In the genomic region with DNA sequence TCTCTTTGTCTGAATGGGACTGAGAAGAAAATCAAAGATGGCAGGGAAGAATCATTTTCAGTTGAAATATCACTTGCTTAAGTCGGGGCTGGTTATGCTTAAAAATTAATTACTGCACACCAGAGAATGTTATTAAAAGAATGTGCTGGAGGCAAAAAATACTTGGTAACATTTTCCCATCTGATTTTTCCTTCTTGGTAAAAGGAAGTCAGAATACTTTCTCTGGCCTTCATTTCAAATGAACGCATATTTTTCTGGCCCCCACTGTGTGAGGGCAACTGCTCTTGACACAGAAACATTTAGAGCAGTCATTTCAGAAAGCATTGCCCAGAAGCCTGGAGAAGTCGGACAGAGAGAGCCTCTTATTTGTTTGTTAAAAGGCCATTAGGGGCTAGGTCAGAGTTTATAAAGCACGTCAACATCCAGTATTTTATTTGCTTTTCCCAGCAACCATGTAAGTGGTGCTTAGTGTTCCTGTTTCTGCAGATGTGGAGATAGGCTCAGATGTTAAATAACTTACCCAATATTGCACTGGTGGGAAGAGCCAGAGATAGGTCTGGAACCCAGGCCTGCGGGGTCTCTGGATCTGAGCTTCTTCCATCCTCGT, we compare ENCODE assay signal across 32 cellular contexts. TPM values are rescaled to one million over a fixed set of nuclear protein-coding genes. Genes with fewer than 3 reads are reported as not detected.
DNase-seq lines count a peak whose midpoint lies in the region; ATAC-seq and TF ChIP-seq lines count a peak whose summit lies in the region.
"Had no signal": no experiment of that assay in that cellular context is flagged by ENCODE, and none has a peak within 500 bp of the region (broad histone marks: within the 10 kb centered on the region; RNA-seq: fewer than 3 reads in every experiment).

No MANE protein-coding gene starts in this region.

- DNase-seq in breast epithelium (ENCODE audit: low spot score in 2 of 2), result no peak
- no peak for DNase-seq in MCF 10A (ENCODE audit: unreplicated experiment)
- DNase-seq in astrocyte of the spinal cord (ENCODE audit: low read depth, low spot score), result peak; percentile 5
- DNase-seq in mucosa of descending colon, result no peak
- DNase-seq in type B pancreatic cell (ENCODE audit: extremely low spot score, unreplicated experiment), result no peak
- DNase-seq in uterus, result no peak
- no peak for DNase-seq in KBM-7
- no peak for DNase-seq in NCI-H446 (lab: John Stamatoyannopoulos, UW)
- DNase-seq: activated B cell treated with CpG ODN at 0.5 μM for 24 hours; activated CD4-positive, alpha-beta T cell treated with anti-CD3 and anti-CD28 coated beads, Interleukin-2, amount 50 U/mL, for 1 hour; activated naive CD8-positive, alpha-beta T cell treated with anti-CD3 and anti-CD28 coated beads, Interleukin-2, amount 50 U/mL, for 24 hours; activated T-cell treated with anti-CD3 and anti-CD28 coated beads, Interleukin-2, amount 50 U/mL, for 24 hours; CD4-positive, alpha-beta memory T cell; cerebellar nuclear complex; kidney glomerular epithelial cell; lower lobe of right lung; MM.1S; NCI-H1105 treated with DMSO at 0.1 percent for 48 hours; NCI-H2029; NCI-H226; NCI-H774; Peyer's patch; right cardiac atrium; SIG-M5; stimulated activated CD8-positive, alpha-beta memory T cell treated with anti-CD3 and anti-CD28 coated beads, Interleukin-4, amount 100 ng/mL, for 48 hours; stimulated activated naive CD8-positive, alpha-beta T cell treated with anti-CD3 and anti-CD28 coated beads, Interleukin-15, amount 100 ng/mL, for 72 hours; thyroid gland had no signal

- no TSS peak for BruUV-seq in MCF 10A (replicated peaks; lab: Mats Ljungman, UMichigan)

- intact Hi-C loops in breast epithelium (cut with DNase I; ENCODE audit: low total_unique reads) (no loop called here), MCF 10A (cut with micrococcal nuclease) (no loop called here), mucosa of descending colon (cut with DNase I, micrococcal nuclease) (no loop called here), uterus (cut with DNase I; ENCODE audit: low total_unique reads) (no loop called here)

- H3K4me1 Mint-ChIP-seq in MCF 10A (ENCODE audit: insufficient read depth, unreplicated experiment), result no peaks in the 10 kb centered on the region
- H3K4me1 Mint-ChIP-seq in type B pancreatic cell (ENCODE audit: unreplicated experiment), result peaks cover 29% of the 10 kb centered on the region
- H3K4me1 Mint-ChIP-seq: activated B cell treated with CpG ODN at 0.5 μM for 24 hours; CD4-positive, alpha-beta memory T cell had no signal

- H3K27me3 ChIP-seq in breast epithelium, result no peaks in the 10 kb centered on the region
- no peaks in the 10 kb centered on the region for H3K27me3 ChIP-seq in uterus
- H3K27me3 ChIP-seq: gastroesophageal sphincter, Peyer's patch, thyroid gland had no signal

- H3K4me1 ChIP-seq in breast epithelium, result peaks cover 8 to 19% of the 10 kb centered on the region in 2 donors
- H3K4me1 ChIP-seq in mucosa of descending colon (ENCODE audit: low read depth), result no peaks in the 10 kb centered on the region
- no peaks in the 10 kb centered on the region for H3K4me1 ChIP-seq in uterus
- H3K4me1 ChIP-seq: gastroesophageal sphincter, lower lobe of right lung, Peyer's patch, thyroid gland had no signal

- H3K36me3 Mint-ChIP-seq in MCF 10A (ENCODE audit: insufficient read depth, unreplicated experiment) (no peaks in the 10 kb centered on the region), type B pancreatic cell (peaks cover 39% of the 10 kb centered on the region)

- H3K36me3 ChIP-seq in breast epithelium (no peaks in the 10 kb centered on the region), mucosa of descending colon (ENCODE audit: low read depth) (no peaks in the 10 kb centered on the region), uterus (no peaks in the 10 kb centered on the region)
- H3K36me3 ChIP-seq: lower lobe of right lung, Peyer's patch, thyroid gland had no signal

- H3K27ac ChIP-seq in breast epithelium (peak overlapping the region; percentile 59 to 84), uterus (no peak overlapping the region)
- H3K27ac ChIP-seq: gastroesophageal sphincter, lower lobe of right lung, Peyer's patch, thyroid gland had no signal

- ATAC-seq in mucosa of descending colon, result peak; percentile 14
- ATAC-seq: activated naive CD8-positive, alpha-beta T cell treated with anti-CD3 and anti-CD28 coated beads, Interleukin-2, amount 50 U/mL, for 24 hours; gastroesophageal sphincter; K562; lower lobe of right lung; right cardiac atrium; stimulated activated naive CD8-positive, alpha-beta T cell treated with anti-CD3 and anti-CD28 coated beads, Interleukin-15, amount 100 ng/mL, for 72 hours had no signal

- H3K27ac Mint-ChIP-seq in MCF 10A (ENCODE audit: low read depth, unreplicated experiment), result no peak overlapping the region
- peak overlapping the region; percentile 55 for H3K27ac Mint-ChIP-seq in type B pancreatic cell
- H3K27ac Mint-ChIP-seq: activated B cell treated with CpG ODN at 0.5 μM for 24 hours; activated naive CD8-positive, alpha-beta T cell treated with anti-CD3 and anti-CD28 coated beads, Interleukin-2, amount 50 U/mL, for 24 hours; activated T-cell treated with anti-CD3 and anti-CD28 coated beads, Interleukin-2, amount 50 U/mL, for 24 hours; stimulated activated naive CD8-positive, alpha-beta T cell treated with anti-CD3 and anti-CD28 coated beads, Interleukin-15, amount 100 ng/mL, for 72 hours had no signal

- H3K27me3 Mint-ChIP-seq in MCF 10A (ENCODE audit: insufficient read depth, unreplicated experiment) (peaks cover 35% of the 10 kb centered on the region), type B pancreatic cell (no peaks in the 10 kb centered on the region)
- H3K27me3 Mint-ChIP-seq: activated B cell treated with CpG ODN at 0.5 μM for 24 hours; activated T-cell treated with anti-CD3 and anti-CD28 coated beads, Interleukin-2, amount 50 U/mL, for 24 hours; brain; CD4-positive, alpha-beta memory T cell; stimulated activated naive CD8-positive, alpha-beta T cell treated with anti-CD3 and anti-CD28 coated beads, Interleukin-15, amount 100 ng/mL, for 72 hours had no signal

- in situ Hi-C loops in astrocyte of the spinal cord (cut with HindIII; ENCODE audit: low sequenced_read_pairs), result no loop called here
- in situ Hi-C loops in KBM-7 (cut with MboI; ENCODE audit: low pct_unique_long_range_greater_than_20kb, low sequenced_read_pairs), result loop anchor here (25.0 kb wide), 1 partner anchor 557 kb away; no protein-coding TSS in a partner anchor

- CTCF ChIA-PET in MCF 10A (lab: Yijun Ruan, JAX), result no interaction called here

- POLR2A ChIA-PET in MCF 10A (lab: Yijun Ruan, JAX), result no interaction called here

- TF ChIP-seq POLR2A in breast epithelium (IDR thresholded peaks at IDR 0.05) (no peak), uterus (IDR thresholded peaks at IDR 0.05) (no peak)

- TF ChIP-seq CTCF in breast epithelium (IDR thresholded peaks at IDR 0.05), result no peak
- no peak for TF ChIP-seq CTCF in MCF 10A (IDR thresholded peaks at IDR 0.05; ENCODE audit: unreplicated experiment)
- TF ChIP-seq CTCF in astrocyte of the spinal cord (IDR thresholded peaks at IDR 0.05; ENCODE audit: low read depth, low read length), result no peak
- no peak for TF ChIP-seq CTCF in mucosa of descending colon (IDR thresholded peaks at IDR 0.05)
- no peak for TF ChIP-seq CTCF in type B pancreatic cell (conservative IDR thresholded peaks at IDR 0.05)
- no peak for TF ChIP-seq CTCF in uterus (IDR thresholded peaks at IDR 0.05)

- H3K9me3 ChIP-seq in breast epithelium (no peaks in the 10 kb centered on the region), mucosa of descending colon (no peaks in the 10 kb centered on the region), uterus (no peaks in the 10 kb centered on the region)
- H3K9me3 ChIP-seq: gastroesophageal sphincter, lower lobe of right lung, Peyer's patch, thyroid gland had no signal

- H3K9me3 Mint-ChIP-seq in MCF 10A (ENCODE audit: unreplicated experiment) (no peaks in the 10 kb centered on the region), type B pancreatic cell (no peaks in the 10 kb centered on the region)
- H3K9me3 Mint-ChIP-seq: activated B cell treated with CpG ODN at 0.5 μM for 24 hours; activated naive CD8-positive, alpha-beta T cell treated with anti-CD3 and anti-CD28 coated beads, Interleukin-2, amount 50 U/mL, for 24 hours; activated T-cell treated with anti-CD3 and anti-CD28 coated beads, Interleukin-2, amount 50 U/mL, for 24 hours; brain; CD4-positive, alpha-beta memory T cell; neural crest cell; stimulated activated naive CD8-positive, alpha-beta T cell treated with anti-CD3 and anti-CD28 coated beads, Interleukin-15, amount 100 ng/mL, for 72 hours had no signal

- H3K4me3 ChIP-seq in breast epithelium (no peak overlapping the region), astrocyte of the spinal cord (ENCODE audit: low read depth, low read length) (no peak overlapping the region), mucosa of descending colon (no peak overlapping the region), uterus (no peak overlapping the region)
- H3K4me3 ChIP-seq: gastroesophageal sphincter, K562, lower lobe of right lung, Peyer's patch, thyroid gland had no signal

- H3K4me3 Mint-ChIP-seq in MCF 10A (ENCODE audit: unreplicated experiment) (no peak overlapping the region), type B pancreatic cell (peak overlapping the region; percentile 12)
- H3K4me3 Mint-ChIP-seq: activated B cell treated with CpG ODN at 0.5 μM for 24 hours; activated naive CD8-positive, alpha-beta T cell treated with anti-CD3 and anti-CD28 coated beads, Interleukin-2, amount 50 U/mL, for 24 hours; activated T-cell treated with anti-CD3 and anti-CD28 coated beads, Interleukin-2, amount 50 U/mL, for 24 hours; brain; CD4-positive, alpha-beta memory T cell; neural crest cell; stimulated activated naive CD8-positive, alpha-beta T cell treated with anti-CD3 and anti-CD28 coated beads, Interleukin-15, amount 100 ng/mL, for 72 hours had no signal

RNA-seq across cellular contexts. Expression of a gene that starts 32.9 kb away (rescaled TPM):
- total RNA-seq in breast epithelium, result 10 to 100 TPM in 2 of 3 donors, under 1 TPM in 1; 0.32 to 41.4 (median 21.0) TPM
- total RNA-seq in MCF 10A (2022), result 0.37 TPM in 2 replicates
- total RNA-seq in mucosa of descending colon, result 1 to 10 TPM in 2 of 3 donors, under 1 TPM in 1; 0.28 to 1.7 (median 1.1) TPM
- 23.7 and 40.1 TPM in 2 replicates for total RNA-seq in type B pancreatic cell (ENCODE audit: low replicate concordance)
- total RNA-seq in uterus, result 1 to 10 TPM in 1 of 4 donors, under 1 TPM in 1, not detected in 2; 0.27 to 9.8 TPM
- total RNA-seq: CD4-positive, alpha-beta memory T cell; fibroblast of lung; K562; neural crest cell; right cardiac atrium had no signal

Comparison
In these comparisons a context has a peak if more than half of its experiments do, and no peak if none do; other contexts are left out.
1. H3K27ac ChIP-seq: peak in breast epithelium (2 of 2); none in uterus (0 of 2).